In genomic region chr2:120503793-120504571, GRCh38 we compare ENCODE assay signal across 15 cellular contexts.
DNase-seq lines count a peak whose midpoint lies in the region; ATAC-seq and TF ChIP-seq lines count a peak whose summit lies in the region.
"Had no signal": no experiment of that assay in that cellular context is flagged by ENCODE, and none has a peak within 500 bp of the region (broad histone marks: within the 10 kb centered on the region; RNA-seq: fewer than 3 reads in every experiment).

No MANE protein-coding gene starts in this region.

- no peak overlapping the region for H4K91ac ChIP-seq in mesenchymal stem cell (ENCODE audit: low read length)

- peaks cover 4% of the 10 kb centered on the region for H3K4me1 ChIP-seq in mesenchymal stem cell (ENCODE audit: control insufficient read depth, insufficient read depth, low read depth, low read length)
- no peaks in the 10 kb centered on the region for H3K4me1 ChIP-seq in ovary (ENCODE audit: insufficient read depth)
- H3K4me1 ChIP-seq: pancreas had no signal

- peak overlapping the region; percentile 10 for H2AFZ ChIP-seq in mesenchymal stem cell (ENCODE audit: low read depth, low read length)

- H3K4me3 ChIP-seq in epithelial cell of esophagus (ENCODE audit: low read length) (no peak overlapping the region), mesenchymal stem cell (ENCODE audit: insufficient read depth in 1 of 2, low read depth in 1 of 2, low read length in 2 of 2) (no peak overlapping the region), ovary (no peak overlapping the region)
- H3K4me3 ChIP-seq: pancreas had no signal

- H2BK5ac ChIP-seq in mesenchymal stem cell (ENCODE audit: low read depth, low read length, poor library complexity, severe bottlenecking): no peak overlapping the region

- TF ChIP-seq EP300 in ovary (IDR thresholded peaks at IDR 0.05): no peak

- ATAC-seq in HG03521 (IDR thresholded peaks at IDR 0.05; ENCODE audit: unreplicated experiment): no peak
- ATAC-seq: pancreas had no signal

- H2AK5ac ChIP-seq in mesenchymal stem cell (ENCODE audit: low read length, severe bottlenecking): no peak overlapping the region

- no peak overlapping the region for H3K14ac ChIP-seq in mesenchymal stem cell (ENCODE audit: low read length in 2 of 2)

- no peak overlapping the region for H3K18ac ChIP-seq in mesenchymal stem cell (ENCODE audit: low read depth in 1 of 2, low read length in 2 of 2)

- no peak overlapping the region for H2BK15ac ChIP-seq in mesenchymal stem cell (ENCODE audit: low read depth, poor library complexity, severe bottlenecking)

- H3K23ac ChIP-seq in mesenchymal stem cell (ENCODE audit: low read length in 2 of 2): no peak overlapping the region

- H3K9ac ChIP-seq in mesenchymal stem cell (ENCODE audit: low read length): no peak overlapping the region

- WGBS in mesenchymal stem cell: 82% methylated on average over 23 of the region's 23 CpGs
- WGBS in ovary, 3 donors: 86 to 90% (median 87%) methylated on average over 23 of the region's 23 CpGs

- DNase-seq in COLO668 (lab: John Stamatoyannopoulos, UW; ENCODE audit: unreplicated experiment) (peak; percentile 78), HPDE6-E6E7 (ENCODE audit: extremely low spot score) (peak; percentile 45), epithelial cell of esophagus (ENCODE audit: low read depth) (peak; percentile 75), mesenchymal stem cell (no peak), ovary (no peak), NCI-H1105 (lab: John Stamatoyannopoulos, UW) (no peak), GF-D8 (lab: John Stamatoyannopoulos, UW) (no peak)
- DNase-seq: activated naive CD8-positive, alpha-beta T cell treated with anti-CD3 and anti-CD28 coated beads for 36 hours; CD4-positive, alpha-beta T cell; cortex of kidney; NCI-H1930; stimulated activated CD4-positive, alpha-beta T cell treated with anti-CD3 and anti-CD28 coated beads, Interleukin-4, amount 100 ng/mL, for 1 hour; stimulated activated naive CD4-positive, alpha-beta T cell treated with Interleukin-2 at 50 U/mL for 16 hours had no signal

- H3K27ac ChIP-seq in mesenchymal stem cell (ENCODE audit: low read length, poor library complexity, severe bottlenecking): no peak overlapping the region
- no peak overlapping the region for H3K27ac ChIP-seq in ovary
- H3K27ac ChIP-seq: pancreas had no signal

- H4K8ac ChIP-seq in mesenchymal stem cell (ENCODE audit: low read length): no peak overlapping the region

- no peak overlapping the region for H2BK120ac ChIP-seq in mesenchymal stem cell (ENCODE audit: low read depth, low read length)

- H3K27me3 ChIP-seq in mesenchymal stem cell (ENCODE audit: control insufficient read depth in 1 of 2, insufficient read depth in 1 of 2, low read length in 2 of 2) (peaks cover 32 to 37% of the 10 kb centered on the region in 2 experiments), ovary (no peaks in the 10 kb centered on the region)
- H3K27me3 ChIP-seq: pancreas had no signal

- no peak for TF ChIP-seq POLR2A in ovary (IDR thresholded peaks at IDR 0.05)

- TF ChIP-seq CTCF in epithelial cell of esophagus (IDR thresholded peaks at IDR 0.05; ENCODE audit: insufficient read depth, low read depth, low read length, missing control alignments) (no peak), ovary (IDR thresholded peaks at IDR 0.05) (no peak)

- H3K4ac ChIP-seq in mesenchymal stem cell (ENCODE audit: low read depth in 1 of 2, low read length in 2 of 2): no peak overlapping the region

- no peak overlapping the region for H3K4me2 ChIP-seq in mesenchymal stem cell (ENCODE audit: low read length, poor library complexity, severe bottlenecking)

- H3K9me3 ChIP-seq in mesenchymal stem cell (ENCODE audit: control insufficient read depth, low read length) (no peaks in the 10 kb centered on the region), ovary (no peaks in the 10 kb centered on the region)
- H3K9me3 ChIP-seq: pancreas had no signal

- intact Hi-C loops in ovary (cut with DNase I): no loop called here

- H3K79me1 ChIP-seq in mesenchymal stem cell (replicated peaks; ENCODE audit: low read length, poor library complexity, severe bottlenecking): no peaks in the 10 kb centered on the region

- H3K36me3 ChIP-seq in mesenchymal stem cell (ENCODE audit: control insufficient read depth in 1 of 2, insufficient read depth in 2 of 2, low read depth in 1 of 2, low read length in 2 of 2) (no peaks in the 10 kb centered on the region), ovary (no peaks in the 10 kb centered on the region)
- H3K36me3 ChIP-seq: pancreas had no signal

- no peak overlapping the region for H2BK12ac ChIP-seq in mesenchymal stem cell (ENCODE audit: low read length in 2 of 2)

Comparison
In these comparisons a context has a peak if more than half of its experiments do, and no peak if none do; other contexts are left out.
1. DNase-seq: peak in COLO668 (single experiment), HPDE6-E6E7 (single experiment) and epithelial cell of esophagus (single experiment); none in mesenchymal stem cell (single experiment), ovary (0 of 5), NCI-H1105 (single experiment) and GF-D8 (single experiment).